1 cellular context compared by ENCODE assay signal in the genomic region with DNA sequence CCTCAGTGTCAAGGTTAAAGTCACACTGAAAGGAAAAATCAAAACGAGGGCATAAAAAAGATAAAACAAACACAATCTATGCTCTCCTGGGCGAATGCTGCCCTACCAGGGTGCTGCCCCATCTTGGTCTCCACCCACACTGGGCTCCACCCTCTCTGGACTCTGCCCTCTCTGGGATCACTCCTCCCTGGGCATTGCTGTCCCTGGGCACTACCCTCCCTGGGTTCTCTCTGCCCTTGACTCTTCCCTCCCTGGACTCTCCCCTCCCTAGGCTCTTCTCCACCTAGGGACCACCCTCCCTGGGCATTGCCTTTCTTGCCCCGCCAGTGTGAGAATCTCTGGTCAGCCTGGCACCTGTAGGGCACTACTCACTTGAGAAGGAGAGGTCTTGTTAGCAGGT.
A peak's percentile ranks its signal among the peaks of the same experiment; 100 is the strongest.
TF ChIP-seq lines count a peak whose summit lies in the region.

No MANE protein-coding gene starts in this region.

TF ChIP-seq in HepG2, 621 proteins besides CTCF, POLR2A, EP300 and RAD21:
- TF ChIP-seq NCOA1 (CRISPR knock-in tag; IDR thresholded peaks at IDR 0.05) = no peak
- TF ChIP-seq HNRNPL (IDR thresholded peaks at IDR 0.05; ENCODE audit: low read depth, low read length) = 0 out of 2 replicates have a peak, but pooled peaks have one; percentile 31
TF ChIP-seq in HepG2: peak in this region for 1.
